Comparison of ENCODE assay signal across 15 cellular contexts in the genomic region with DNA sequence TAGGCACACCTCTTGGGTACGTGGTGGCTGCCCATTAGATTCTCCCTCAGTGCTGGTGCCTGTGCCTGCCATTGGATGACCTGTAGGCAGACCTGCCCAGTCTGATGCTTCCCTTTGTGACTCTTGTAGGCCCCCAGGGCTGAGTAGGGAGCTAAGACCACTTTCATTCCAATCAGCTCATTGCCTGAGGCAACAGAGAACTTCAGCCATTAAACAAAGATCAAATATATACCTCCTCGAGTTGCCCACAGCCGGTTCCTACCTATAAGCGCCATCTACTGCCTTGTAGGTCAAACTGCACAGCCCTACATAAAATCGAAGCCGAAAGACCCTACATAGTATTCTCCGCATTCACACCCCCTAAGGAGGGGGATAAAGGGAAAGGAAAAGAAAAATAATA.
DNase-seq lines count a peak whose midpoint lies in the region; FAIRE-seq and TF ChIP-seq lines count a peak whose summit lies in the region.
"Had no signal": no experiment of that assay in that cellular context is flagged by ENCODE, and none has a peak within 500 bp of the region (broad histone marks: within the 10 kb centered on the region; RNA-seq: fewer than 3 reads in every experiment).

No MANE protein-coding gene starts in this region.

- no peaks in the 10 kb centered on the region for H3K27me3 ChIP-seq in H7 (ENCODE audit: control insufficient read depth, insufficient read depth, low read length)
- H3K27me3 ChIP-seq: BLaER1 treated with 17β-estradiol and CSF1 and Interleukin-3, amounts not matched to agents 10 nM and 100 nM had no signal

- TF ChIP-seq CTCF in AG09319 (IDR thresholded peaks at IDR 0.05; ENCODE audit: low read depth, low read length), result peak; percentile 16
- TF ChIP-seq CTCF in fibroblast of mammary gland (conservative IDR thresholded peaks at IDR 0.05; ENCODE audit: control insufficient read depth, insufficient read depth, low read depth, low read length), result peak; percentile 40
- no peak for TF ChIP-seq CTCF in glutamatergic neuron (IDR thresholded peaks at IDR 0.05; ENCODE audit: partially characterized antibody, unreplicated experiment)

- H3K4me3 ChIP-seq in H7 (ENCODE audit: insufficient read depth, low read depth, low read length) (no peak overlapping the region), fibroblast of mammary gland (ENCODE audit: control insufficient read depth, low read depth, low read length) (no peak overlapping the region)
- H3K4me3 ChIP-seq: BLaER1 treated with 17β-estradiol and CSF1 and Interleukin-3, amounts not matched to agents 10 nM and 100 nM; psoas muscle had no signal

- no peaks in the 10 kb centered on the region for H3K36me3 ChIP-seq in H7 (replicated peaks; ENCODE audit: control insufficient read depth, insufficient read depth, low read length)
- H3K36me3 ChIP-seq: BLaER1 treated with 17β-estradiol and CSF1 and Interleukin-3, amounts not matched to agents 10 nM and 100 nM had no signal

- H3K27ac Mint-ChIP-seq in glutamatergic neuron (ENCODE audit: unreplicated experiment), result no peak overlapping the region
- H3K27ac Mint-ChIP-seq: mesothelial cell of epicardium; stimulated activated naive CD8-positive, alpha-beta T cell treated with anti-CD3 and anti-CD28 coated beads, Interleukin-15, Interleukin-2, amounts not matched to agents 100 ng/mL and 50 ng/mL, for 24 hours had no signal

- H3K4me1 Mint-ChIP-seq in glutamatergic neuron (ENCODE audit: low read depth, unreplicated experiment), result no peaks in the 10 kb centered on the region

- no peak for FAIRE-seq in urothelium cell line (lab: Jason Lieb, UNC)
- FAIRE-seq: G401.6 had no signal

- no peak for DNase-seq in AG09319 (ENCODE audit: extremely low read depth, low read depth)
- peak; percentile 26 for DNase-seq in H7
- DNase-seq in OCI-M1 (lab: John Stamatoyannopoulos, UW), result peak; percentile 3
- no peak for DNase-seq in fibroblast of mammary gland (ENCODE audit: low read depth)
- no peak for DNase-seq in glutamatergic neuron
- DNase-seq in urothelium cell line (ENCODE audit: low spot score), result no peak
- no peak for DNase-seq in activated CD4-positive, alpha-beta T cell treated with anti-CD3 and anti-CD28 coated beads, Interleukin-2, amount 50 U/mL, for 4 hours
- DNase-seq in stimulated activated CD4-positive, alpha-beta T cell treated with anti-CD3 and anti-CD28 coated beads, Interleukin-4, amount 100 ng/mL, for 1 hour, result no peak
- DNase-seq: hippocampal formation, NCI-H2029, psoas muscle had no signal

- H3K36me3 Mint-ChIP-seq in glutamatergic neuron (ENCODE audit: unreplicated experiment), result peaks cover 14% of the 10 kb centered on the region

- no peaks in the 10 kb centered on the region for H3K9me3 Mint-ChIP-seq in glutamatergic neuron (ENCODE audit: unreplicated experiment)

- H3K27me3 Mint-ChIP-seq in glutamatergic neuron (ENCODE audit: unreplicated experiment), result no peaks in the 10 kb centered on the region
- H3K27me3 Mint-ChIP-seq: stimulated activated naive CD8-positive, alpha-beta T cell treated with anti-CD3 and anti-CD28 coated beads, Interleukin-15, Interleukin-2, amounts not matched to agents 100 ng/mL and 50 ng/mL, for 24 hours had no signal

- H3K4me3 Mint-ChIP-seq in glutamatergic neuron (ENCODE audit: unreplicated experiment), result no peak overlapping the region
- H3K4me3 Mint-ChIP-seq: mesothelial cell of epicardium; stimulated activated naive CD8-positive, alpha-beta T cell treated with anti-CD3 and anti-CD28 coated beads, Interleukin-15, Interleukin-2, amounts not matched to agents 100 ng/mL and 50 ng/mL, for 24 hours had no signal

Comparison
In these comparisons a context has a peak if more than half of its experiments do, and no peak if none do; other contexts are left out.
1. DNase-seq: peak in H7 (single experiment) and OCI-M1 (single experiment); none in AG09319 (single experiment), fibroblast of mammary gland (single experiment), glutamatergic neuron (single experiment), urothelium cell line (single experiment), activated CD4-positive, alpha-beta T cell treated with anti-CD3 and anti-CD28 coated beads, Interleukin-2, amount 50 U/mL, for 4 hours (0 of 2) and stimulated activated CD4-positive, alpha-beta T cell treated with anti-CD3 and anti-CD28 coated beads, Interleukin-4, amount 100 ng/mL, for 1 hour (single experiment).